In genomic region chr10:63261496-63261895, GRCh38 we compare ENCODE assay signal across 11 cellular contexts.
DNase-seq lines count a peak whose midpoint lies in the region; ATAC-seq, FAIRE-seq and TF ChIP-seq lines count a peak whose summit lies in the region.
"Had no signal": no experiment of that assay in that cellular context is flagged by ENCODE, and none has a peak within 500 bp of the region (broad histone marks: within the 10 kb centered on the region; RNA-seq: fewer than 3 reads in every experiment).

No MANE protein-coding gene starts in this region.

- H3K9me3 ChIP-seq in CD4-positive, CD25-positive, alpha-beta regulatory T cell (ENCODE audit: control insufficient read depth in 2 of 2, low read length in 2 of 2) = no peaks in the 10 kb centered on the region
- H3K9me3 ChIP-seq in lung (ENCODE audit: control insufficient read depth in 2 of 2, insufficient read depth in 1 of 2, low read length in 1 of 2) = no peaks in the 10 kb centered on the region
- H3K9me3 ChIP-seq: ovary had no signal

- 48 to 76% methylated on average over 3 of the region's 3 CpGs for WGBS in lung, 2 donors

- peaks cover 14% of the 10 kb centered on the region for H3K36me3 ChIP-seq in CD4-positive, CD25-positive, alpha-beta regulatory T cell (ENCODE audit: control insufficient read depth, insufficient read depth, low read length)
- H3K36me3 ChIP-seq in lung (ENCODE audit: control insufficient read depth in 2 of 2, insufficient read depth in 2 of 2, low read length in 2 of 2) = peaks cover 0 to 2% of the 10 kb centered on the region in 2 donors
- H3K36me3 ChIP-seq: ovary had no signal

- H3K27ac Mint-ChIP-seq in CD4-positive, CD25-positive, alpha-beta regulatory T cell = peak overlapping the region; percentile 12 to 75 (median 63)

- no peaks in the 10 kb centered on the region for H3K9me3 Mint-ChIP-seq in CD4-positive, CD25-positive, alpha-beta regulatory T cell

- no peak for FAIRE-seq in GM12891 (lab: Jason Lieb, UNC)

- no peaks in the 10 kb centered on the region for H3K27me3 ChIP-seq in CD4-positive, CD25-positive, alpha-beta regulatory T cell (ENCODE audit: control insufficient read depth, insufficient read depth, low read length)
- H3K27me3 ChIP-seq in lung (ENCODE audit: control insufficient read depth, insufficient read depth) = no peaks in the 10 kb centered on the region
- H3K27me3 ChIP-seq: ovary had no signal

- peaks cover 86% of the 10 kb centered on the region for H3K4me1 ChIP-seq in CD4-positive, CD25-positive, alpha-beta regulatory T cell (ENCODE audit: control insufficient read depth, insufficient read depth, low read length, poor library complexity, severe bottlenecking)
- H3K4me1 ChIP-seq in lung (ENCODE audit: control insufficient read depth in 2 of 2, insufficient read depth in 2 of 2, low read length in 2 of 2) = peaks cover 4 to 18% of the 10 kb centered on the region in 2 donors

- peaks cover 53 to 78% (median 66%) of the 10 kb centered on the region in 4 donors for H3K4me1 Mint-ChIP-seq in CD4-positive, CD25-positive, alpha-beta regulatory T cell

- no peaks in the 10 kb centered on the region for H3K27me3 Mint-ChIP-seq in CD4-positive, CD25-positive, alpha-beta regulatory T cell

- no peak for TF ChIP-seq CTCF in lung (IDR thresholded peaks at IDR 0.05; ENCODE audit: control extremely low read depth, extremely low read depth)

- TF ChIP-seq POLR2A in GM12891 (IDR thresholded peaks at IDR 0.05; ENCODE audit: low read depth, low read length) = no peak

- H3K4me3 Mint-ChIP-seq in CD4-positive, CD25-positive, alpha-beta regulatory T cell = peak overlapping the region in 3 of 4 donors; percentile 52 to 82 (median 57)

- peaks cover 30% of the 10 kb centered on the region for H3K36me3 Mint-ChIP-seq in CD4-positive, CD25-positive, alpha-beta regulatory T cell

- no peak for ATAC-seq in CD4-positive, CD25-positive, alpha-beta regulatory T cell (ENCODE audit: low read depth in 2 of 2)
- ATAC-seq in GM18907 (IDR thresholded peaks at IDR 0.05; ENCODE audit: unreplicated experiment) = peak; percentile 43
- no peak for ATAC-seq in lung (ENCODE audit: insufficient read depth, low FRiP score)
- no peak for ATAC-seq in SK-N-SH treated with all-trans-retinoic acid at 6 μM for 48 hours

- peak in 1 of 3 donors; percentile 36 for DNase-seq in CD4-positive, CD25-positive, alpha-beta regulatory T cell
- DNase-seq in OCI-M1 (lab: John Stamatoyannopoulos, UW) (peak; percentile 31), lung (ENCODE audit: low spot score) (no peak), NOMO-1 treated with dmso at 0.1 percent for 144 hours (lab: John Stamatoyannopoulos, UW; ENCODE audit: unreplicated experiment) (no peak), GM12891 (ENCODE audit: insufficient read length, low spot score) (no peak)
- no peak for DNase-seq in stimulated activated CD8-positive, alpha-beta memory T cell treated with anti-CD3 and anti-CD28 coated beads, Interleukin-4, amount 100 ng/mL, for 48 hours
- DNase-seq: cortex of kidney, NCI-H1092, ovary had no signal

- H3K4me3 ChIP-seq in CD4-positive, CD25-positive, alpha-beta regulatory T cell (ENCODE audit: low read depth, low read length) = peak overlapping the region; percentile 60
- H3K4me3 ChIP-seq in lung = no peak overlapping the region
- H3K4me3 ChIP-seq: ovary had no signal

- H3K27ac ChIP-seq in CD4-positive, CD25-positive, alpha-beta regulatory T cell (ENCODE audit: insufficient read depth, low read length, poor library complexity, severe bottlenecking) = no peak overlapping the region
- H3K27ac ChIP-seq in lung (ENCODE audit: low read depth in 1 of 2, low read length in 1 of 2) = peak overlapping the region; percentile 27 to 40
- H3K27ac ChIP-seq: ovary had no signal

TF ChIP-seq in SK-N-SH treated with all-trans-retinoic acid at 6 μM for 48 hours, 23 proteins besides CTCF, POLR2A, EP300 and RAD21:
- TF ChIP-seq ISL1 (CRISPR knock-in tag; IDR thresholded peaks at IDR 0.05) = no peak
- no peak for TF ChIP-seq ZC3H10 (CRISPR knock-in tag; IDR thresholded peaks at IDR 0.05)
- no peak for TF ChIP-seq PPARA (CRISPR knock-in tag; IDR thresholded peaks at IDR 0.05; ENCODE audit: borderline replicate concordance)
- TF ChIP-seq, protein P1, sequence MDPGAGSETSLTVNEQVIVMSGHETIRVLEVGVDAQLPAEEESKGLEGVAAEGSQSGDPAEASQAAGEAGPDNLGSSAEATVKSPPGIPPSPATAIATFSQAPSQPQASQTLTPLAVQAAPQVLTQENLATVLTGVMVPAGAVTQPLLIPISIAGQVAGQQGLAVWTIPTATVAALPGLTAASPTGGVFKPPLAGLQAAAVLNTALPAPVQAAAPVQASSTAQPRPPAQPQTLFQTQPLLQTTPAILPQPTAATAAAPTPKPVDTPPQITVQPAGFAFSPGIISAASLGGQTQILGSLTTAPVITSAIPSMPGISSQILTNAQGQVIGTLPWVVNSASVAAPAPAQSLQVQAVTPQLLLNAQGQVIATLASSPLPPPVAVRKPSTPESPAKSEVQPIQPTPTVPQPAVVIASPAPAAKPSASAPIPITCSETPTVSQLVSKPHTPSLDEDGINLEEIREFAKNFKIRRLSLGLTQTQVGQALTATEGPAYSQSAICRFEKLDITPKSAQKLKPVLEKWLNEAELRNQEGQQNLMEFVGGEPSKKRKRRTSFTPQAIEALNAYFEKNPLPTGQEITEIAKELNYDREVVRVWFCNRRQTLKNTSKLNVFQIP (CRISPR knock-in tag; IDR thresholded peaks at IDR 0.05; ENCODE audit: borderline replicate concordance, low read depth) = no peak

TF ChIP-seq in GM12891, 5 proteins besides CTCF, POLR2A, EP300 and RAD21:
- no peak for TF ChIP-seq POU2F2 (IDR thresholded peaks at IDR 0.05; ENCODE audit: low read depth, low read length)
- no peak for TF ChIP-seq SPI1 (IDR thresholded peaks at IDR 0.05; ENCODE audit: low read depth, low read length)
- no peak for TF ChIP-seq PAX5 (IDR thresholded peaks at IDR 0.05; ENCODE audit: insufficient read depth, low read length, severe bottlenecking)
- no peak for TF ChIP-seq TAF1 (IDR thresholded peaks at IDR 0.05; ENCODE audit: low read depth, low read length)
- TF ChIP-seq POLR2AphosphoS5 (IDR thresholded peaks at IDR 0.05; ENCODE audit: low read depth, low read length) = no peak
